ENCODE assay signal across 8 cellular contexts in the genomic region with DNA sequence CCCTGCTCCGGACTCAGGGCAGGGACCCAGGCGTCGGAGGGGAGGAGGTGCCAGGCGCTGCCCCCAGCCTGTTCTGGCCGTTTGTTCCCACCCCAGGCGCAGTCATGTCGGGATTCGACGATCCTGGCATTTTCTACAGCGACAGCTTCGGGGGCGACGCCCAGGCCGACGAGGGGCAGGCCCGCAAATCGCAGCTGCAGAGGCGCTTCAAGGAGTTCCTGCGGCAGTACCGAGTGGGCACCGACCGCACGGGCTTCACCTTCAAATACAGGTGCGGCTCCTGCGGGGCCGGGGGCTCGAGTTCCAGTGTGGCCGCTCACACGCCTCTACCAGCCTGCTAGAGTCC. TPM values are rescaled to one million over a fixed set of nuclear protein-coding genes. Genes with fewer than 3 reads are reported as not detected.
DNase-seq lines count a peak whose midpoint lies in the region; ATAC-seq and TF ChIP-seq lines count a peak whose summit lies in the region.

No MANE protein-coding gene starts in this region.

- peak overlapping the region; percentile 82 for H3K4me3 ChIP-seq in GM08714 (ENCODE audit: low read length)
- peak overlapping the region; percentile 72 for H3K4me3 ChIP-seq in fibroblast of villous mesenchyme (ENCODE audit: low read depth, low read length)
- H3K4me3 ChIP-seq in rectal smooth muscle tissue (ENCODE audit: low read length) = peak overlapping the region; percentile 88

- no peaks in the 10 kb centered on the region for H3K27me3 ChIP-seq in rectal smooth muscle tissue (ENCODE audit: control insufficient read depth, insufficient read depth, low read length)

- POLR2A ChIA-PET in WTC11 (lab: Charles Lee) = interaction anchor here (0.6 kb wide), 1 partner anchor 8 kb away, joined by 3 read pairs; no protein-coding TSS in a partner anchor

- DNase-seq in WTC11 (ENCODE audit: low spot score) (peak; percentile 37), fibroblast of villous mesenchyme (ENCODE audit: low read depth) (no peak), dedifferentiated amniotic fluid mesenchymal stem cell (ENCODE audit: extremely low spot score) (no peak), H4 (ENCODE audit: low spot score) (no peak)

- peak overlapping the region; percentile 25 for H3K9ac ChIP-seq in rectal smooth muscle tissue (ENCODE audit: low read length)

- no peaks in the 10 kb centered on the region for H3K27me3 Mint-ChIP-seq in WTC11 (ENCODE audit: low read depth)

- H3K27ac Mint-ChIP-seq in WTC11 = peak overlapping the region; percentile 98; the same call in 1 of the 2 replicates

- H3K27ac ChIP-seq in rectal smooth muscle tissue (ENCODE audit: low read depth, low read length) = no peak overlapping the region

- CTCF ChIA-PET in WTC11 (lab: Charles Lee) = no interaction called here

- H3K4me1 ChIP-seq in rectal smooth muscle tissue (ENCODE audit: control insufficient read depth, insufficient read depth, low read length) = no peaks in the 10 kb centered on the region

- peak overlapping the region; percentile 96 for H3K4me3 Mint-ChIP-seq in WTC11

- H3K4me1 Mint-ChIP-seq in WTC11 = peaks cover 42% of the 10 kb centered on the region

- peaks cover 40% of the 10 kb centered on the region for H3K36me3 Mint-ChIP-seq in WTC11

- peaks cover 6% of the 10 kb centered on the region for H3K36me3 ChIP-seq in rectal smooth muscle tissue (ENCODE audit: control insufficient read depth, insufficient read depth, low read length)

- ATAC-seq in HG02840 (IDR thresholded peaks at IDR 0.05; ENCODE audit: low FRiP score, unreplicated experiment) (peak; percentile 11), WTC11 (peak; percentile 29), GM19467 (IDR thresholded peaks at IDR 0.05; ENCODE audit: unreplicated experiment) (no peak)

- TF ChIP-seq CTCF in WTC11 (IDR thresholded peaks at IDR 0.05) (no peak), fibroblast of villous mesenchyme (IDR thresholded peaks at IDR 0.05; ENCODE audit: insufficient read depth, low read depth, low read length) (no peak)

- H3K9me3 Mint-ChIP-seq in WTC11 = no peaks in the 10 kb centered on the region

TF ChIP-seq in WTC11, 78 proteins besides CTCF, POLR2A, EP300 and RAD21 (continues in another document):
- TF ChIP-seq GABPB1 (CRISPR knock-in tag; IDR thresholded peaks at IDR 0.05) (no peak), ZNF671 (CRISPR knock-in tag; IDR thresholded peaks at IDR 0.05) (no peak), IRF2 (CRISPR knock-in tag; IDR thresholded peaks at IDR 0.05; ENCODE audit: borderline replicate concordance, low read depth) (no peak), NFATC4 (CRISPR knock-in tag; IDR thresholded peaks at IDR 0.05) (0 out of 2 replicates have a peak, but pooled peaks have one; percentile 47)
- TF ChIP-seq, protein P1, sequence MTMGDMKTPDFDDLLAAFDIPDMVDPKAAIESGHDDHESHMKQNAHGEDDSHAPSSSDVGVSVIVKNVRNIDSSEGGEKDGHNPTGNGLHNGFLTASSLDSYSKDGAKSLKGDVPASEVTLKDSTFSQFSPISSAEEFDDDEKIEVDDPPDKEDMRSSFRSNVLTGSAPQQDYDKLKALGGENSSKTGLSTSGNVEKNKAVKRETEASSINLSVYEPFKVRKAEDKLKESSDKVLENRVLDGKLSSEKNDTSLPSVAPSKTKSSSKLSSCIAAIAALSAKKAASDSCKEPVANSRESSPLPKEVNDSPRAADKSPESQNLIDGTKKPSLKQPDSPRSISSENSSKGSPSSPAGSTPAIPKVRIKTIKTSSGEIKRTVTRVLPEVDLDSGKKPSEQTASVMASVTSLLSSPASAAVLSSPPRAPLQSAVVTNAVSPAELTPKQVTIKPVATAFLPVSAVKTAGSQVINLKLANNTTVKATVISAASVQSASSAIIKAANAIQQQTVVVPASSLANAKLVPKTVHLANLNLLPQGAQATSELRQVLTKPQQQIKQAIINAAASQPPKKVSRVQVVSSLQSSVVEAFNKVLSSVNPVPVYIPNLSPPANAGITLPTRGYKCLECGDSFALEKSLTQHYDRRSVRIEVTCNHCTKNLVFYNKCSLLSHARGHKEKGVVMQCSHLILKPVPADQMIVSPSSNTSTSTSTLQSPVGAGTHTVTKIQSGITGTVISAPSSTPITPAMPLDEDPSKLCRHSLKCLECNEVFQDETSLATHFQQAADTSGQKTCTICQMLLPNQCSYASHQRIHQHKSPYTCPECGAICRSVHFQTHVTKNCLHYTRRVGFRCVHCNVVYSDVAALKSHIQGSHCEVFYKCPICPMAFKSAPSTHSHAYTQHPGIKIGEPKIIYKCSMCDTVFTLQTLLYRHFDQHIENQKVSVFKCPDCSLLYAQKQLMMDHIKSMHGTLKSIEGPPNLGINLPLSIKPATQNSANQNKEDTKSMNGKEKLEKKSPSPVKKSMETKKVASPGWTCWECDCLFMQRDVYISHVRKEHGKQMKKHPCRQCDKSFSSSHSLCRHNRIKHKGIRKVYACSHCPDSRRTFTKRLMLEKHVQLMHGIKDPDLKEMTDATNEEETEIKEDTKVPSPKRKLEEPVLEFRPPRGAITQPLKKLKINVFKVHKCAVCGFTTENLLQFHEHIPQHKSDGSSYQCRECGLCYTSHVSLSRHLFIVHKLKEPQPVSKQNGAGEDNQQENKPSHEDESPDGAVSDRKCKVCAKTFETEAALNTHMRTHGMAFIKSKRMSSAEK (CRISPR knock-in tag; IDR thresholded peaks at IDR 0.05; ENCODE audit: borderline replicate concordance) = no peak
- TF ChIP-seq, protein P2, sequence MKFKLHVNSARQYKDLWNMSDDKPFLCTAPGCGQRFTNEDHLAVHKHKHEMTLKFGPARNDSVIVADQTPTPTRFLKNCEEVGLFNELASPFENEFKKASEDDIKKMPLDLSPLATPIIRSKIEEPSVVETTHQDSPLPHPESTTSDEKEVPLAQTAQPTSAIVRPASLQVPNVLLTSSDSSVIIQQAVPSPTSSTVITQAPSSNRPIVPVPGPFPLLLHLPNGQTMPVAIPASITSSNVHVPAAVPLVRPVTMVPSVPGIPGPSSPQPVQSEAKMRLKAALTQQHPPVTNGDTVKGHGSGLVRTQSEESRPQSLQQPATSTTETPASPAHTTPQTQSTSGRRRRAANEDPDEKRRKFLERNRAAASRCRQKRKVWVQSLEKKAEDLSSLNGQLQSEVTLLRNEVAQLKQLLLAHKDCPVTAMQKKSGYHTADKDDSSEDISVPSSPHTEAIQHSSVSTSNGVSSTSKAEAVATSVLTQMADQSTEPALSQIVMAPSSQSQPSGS (CRISPR knock-in tag; IDR thresholded peaks at IDR 0.05; ENCODE audit: borderline replicate concordance, low read depth) = no peak
- TF ChIP-seq, protein P3, sequence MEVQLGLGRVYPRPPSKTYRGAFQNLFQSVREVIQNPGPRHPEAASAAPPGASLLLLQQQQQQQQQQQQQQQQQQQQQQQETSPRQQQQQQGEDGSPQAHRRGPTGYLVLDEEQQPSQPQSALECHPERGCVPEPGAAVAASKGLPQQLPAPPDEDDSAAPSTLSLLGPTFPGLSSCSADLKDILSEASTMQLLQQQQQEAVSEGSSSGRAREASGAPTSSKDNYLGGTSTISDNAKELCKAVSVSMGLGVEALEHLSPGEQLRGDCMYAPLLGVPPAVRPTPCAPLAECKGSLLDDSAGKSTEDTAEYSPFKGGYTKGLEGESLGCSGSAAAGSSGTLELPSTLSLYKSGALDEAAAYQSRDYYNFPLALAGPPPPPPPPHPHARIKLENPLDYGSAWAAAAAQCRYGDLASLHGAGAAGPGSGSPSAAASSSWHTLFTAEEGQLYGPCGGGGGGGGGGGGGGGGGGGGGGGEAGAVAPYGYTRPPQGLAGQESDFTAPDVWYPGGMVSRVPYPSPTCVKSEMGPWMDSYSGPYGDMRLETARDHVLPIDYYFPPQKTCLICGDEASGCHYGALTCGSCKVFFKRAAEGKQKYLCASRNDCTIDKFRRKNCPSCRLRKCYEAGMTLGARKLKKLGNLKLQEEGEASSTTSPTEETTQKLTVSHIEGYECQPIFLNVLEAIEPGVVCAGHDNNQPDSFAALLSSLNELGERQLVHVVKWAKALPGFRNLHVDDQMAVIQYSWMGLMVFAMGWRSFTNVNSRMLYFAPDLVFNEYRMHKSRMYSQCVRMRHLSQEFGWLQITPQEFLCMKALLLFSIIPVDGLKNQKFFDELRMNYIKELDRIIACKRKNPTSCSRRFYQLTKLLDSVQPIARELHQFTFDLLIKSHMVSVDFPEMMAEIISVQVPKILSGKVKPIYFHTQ (CRISPR knock-in tag; IDR thresholded peaks at IDR 0.05) = 0 out of 2 replicates have a peak, but pooled peaks have one; percentile 41
- TF ChIP-seq, protein P4, sequence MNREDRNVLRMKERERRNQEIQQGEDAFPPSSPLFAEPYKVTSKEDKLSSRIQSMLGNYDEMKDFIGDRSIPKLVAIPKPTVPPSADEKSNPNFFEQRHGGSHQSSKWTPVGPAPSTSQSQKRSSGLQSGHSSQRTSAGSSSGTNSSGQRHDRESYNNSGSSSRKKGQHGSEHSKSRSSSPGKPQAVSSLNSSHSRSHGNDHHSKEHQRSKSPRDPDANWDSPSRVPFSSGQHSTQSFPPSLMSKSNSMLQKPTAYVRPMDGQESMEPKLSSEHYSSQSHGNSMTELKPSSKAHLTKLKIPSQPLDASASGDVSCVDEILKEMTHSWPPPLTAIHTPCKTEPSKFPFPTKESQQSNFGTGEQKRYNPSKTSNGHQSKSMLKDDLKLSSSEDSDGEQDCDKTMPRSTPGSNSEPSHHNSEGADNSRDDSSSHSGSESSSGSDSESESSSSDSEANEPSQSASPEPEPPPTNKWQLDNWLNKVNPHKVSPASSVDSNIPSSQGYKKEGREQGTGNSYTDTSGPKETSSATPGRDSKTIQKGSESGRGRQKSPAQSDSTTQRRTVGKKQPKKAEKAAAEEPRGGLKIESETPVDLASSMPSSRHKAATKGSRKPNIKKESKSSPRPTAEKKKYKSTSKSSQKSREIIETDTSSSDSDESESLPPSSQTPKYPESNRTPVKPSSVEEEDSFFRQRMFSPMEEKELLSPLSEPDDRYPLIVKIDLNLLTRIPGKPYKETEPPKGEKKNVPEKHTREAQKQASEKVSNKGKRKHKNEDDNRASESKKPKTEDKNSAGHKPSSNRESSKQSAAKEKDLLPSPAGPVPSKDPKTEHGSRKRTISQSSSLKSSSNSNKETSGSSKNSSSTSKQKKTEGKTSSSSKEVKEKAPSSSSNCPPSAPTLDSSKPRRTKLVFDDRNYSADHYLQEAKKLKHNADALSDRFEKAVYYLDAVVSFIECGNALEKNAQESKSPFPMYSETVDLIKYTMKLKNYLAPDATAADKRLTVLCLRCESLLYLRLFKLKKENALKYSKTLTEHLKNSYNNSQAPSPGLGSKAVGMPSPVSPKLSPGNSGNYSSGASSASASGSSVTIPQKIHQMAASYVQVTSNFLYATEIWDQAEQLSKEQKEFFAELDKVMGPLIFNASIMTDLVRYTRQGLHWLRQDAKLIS (CRISPR knock-in tag; IDR thresholded peaks at IDR 0.05; ENCODE audit: borderline replicate concordance) = 0 out of 2 replicates have a peak, but pooled peaks have one; percentile 3

RNA-seq across cellular contexts. Expression of a gene that starts 0.4 kb away (rescaled TPM):
- 229 to 261 TPM (median 229 TPM) in 3 replicates for total RNA-seq in WTC11 (2021)
- total RNA-seq in fibroblast of villous mesenchyme = 30.6 and 31.5 TPM in 2 replicates
- total RNA-seq in H4 (2014; rRNA removed; shearing (Covaris generic)) = 51.4 and 57.4 TPM in 2 replicates

RNA-seq across cellular contexts. Expression of a gene that starts 19.4 kb away (rescaled TPM):
- total RNA-seq in WTC11 (2021) (11.1 to 12.1 TPM (median 11.1 TPM) in 3 replicates), fibroblast of villous mesenchyme (24.2 and 28.0 TPM in 2 replicates)
- total RNA-seq in H4 (2014; rRNA removed; shearing (Covaris generic)) = 49.2 and 59.1 TPM in 2 replicates
